ENCODE assay signal across 8 cellular contexts in the genomic region with DNA sequence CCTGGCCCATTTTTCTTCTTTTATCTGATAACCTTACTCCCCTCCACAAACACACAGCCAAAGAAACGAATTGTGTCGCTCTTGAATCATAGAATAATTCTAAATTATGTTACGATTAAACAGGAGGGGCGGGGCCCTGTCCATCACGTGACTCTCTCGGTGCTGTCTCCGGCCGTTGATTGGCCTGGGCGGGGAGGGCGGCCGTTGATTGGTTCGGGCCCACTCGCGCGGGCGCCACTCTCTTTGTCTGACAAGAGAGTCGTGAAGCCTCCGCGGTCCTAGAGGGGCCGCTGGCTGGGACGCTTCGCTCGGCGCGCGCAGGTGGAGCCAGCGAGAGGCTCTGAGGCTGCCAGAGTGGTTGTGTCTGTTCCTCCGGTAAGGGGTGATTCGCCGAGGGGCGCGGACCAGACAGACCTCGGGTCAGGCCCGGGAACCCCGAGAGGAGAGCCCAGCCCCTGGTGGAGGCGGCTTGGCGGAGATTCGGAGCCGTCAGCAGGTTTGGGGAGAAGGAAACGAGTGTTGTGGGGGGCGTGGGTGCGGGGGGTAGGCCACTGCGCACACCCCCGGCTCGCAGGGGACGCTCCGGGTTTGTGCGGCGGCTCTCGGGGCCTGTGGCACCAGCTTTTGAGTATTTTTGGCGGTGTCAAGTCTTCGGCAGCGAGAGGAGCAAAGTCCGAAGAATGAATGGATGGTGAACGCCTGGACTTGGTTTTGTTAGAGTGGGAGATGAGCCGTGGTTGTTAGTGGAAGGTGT. TPM values are rescaled to one million over a fixed set of nuclear protein-coding genes. Genes with fewer than 3 reads are reported as not detected.
DNase-seq lines count a peak whose midpoint lies in the region; ATAC-seq and TF ChIP-seq lines count a peak whose summit lies in the region.

A gene (plus strand): TSS at position 330 of the 754 bp plus-strand sequence. CDS start 3,567 bp downstream, outside the sequence.

- H3K36me3 Mint-ChIP-seq in activated T-cell treated with anti-CD3 and anti-CD28 coated beads, Interleukin-2, amount 50 U/mL, for 4 hours (ENCODE audit: insufficient read depth): peaks cover 4% of the 10 kb centered on the region

- H3K4me3 Mint-ChIP-seq in activated T-cell treated with anti-CD3 and anti-CD28 coated beads, Interleukin-2, amount 50 U/mL, for 4 hours: peak within 1 kb of the TSS; percentile 96

- intact Hi-C loops in Panc1 (cut with micrococcal nuclease; ENCODE audit: unreplicated experiment): no loop called here

- H3K27ac ChIP-seq in Panc1 (ENCODE audit: low read length) (peak within 1 kb of the TSS; percentile 94), esophagus (ENCODE audit: low read depth in 2 of 2, low read length in 1 of 2) (peak within 1 kb of the TSS; percentile 74 to 87)

- DNase-seq in DMS53 (lab: John Stamatoyannopoulos, UW) (peak; percentile 100), KG1 (lab: John Stamatoyannopoulos, UW) (peak; percentile 37), Panc1 (ENCODE audit: low read depth, low spot score) (peak; percentile 88)
- DNase-seq in activated T-cell treated with anti-CD3 and anti-CD28 coated beads, Interleukin-2, amount 50 U/mL, for 4 hours: peak; percentile 97
- peak; percentile 94 to 96 for DNase-seq in stimulated activated CD8-positive, alpha-beta memory T cell treated with anti-CD3 and anti-CD28 coated beads, Interleukin-7, amount 100 ng/mL, for 1 hour (ENCODE audit: low read depth in 2 of 2)

- H3K4me1 ChIP-seq in Panc1 (ENCODE audit: control insufficient read depth, insufficient read depth, low read length) (peaks cover 6% of the 10 kb centered on the region), esophagus (ENCODE audit: control insufficient read depth in 2 of 2, insufficient read depth in 2 of 2, low read length in 1 of 2) (peaks cover 0 to 5% of the 10 kb centered on the region in 2 donors), mucosa of stomach (ENCODE audit: control insufficient read depth, insufficient read depth, low read length) (peaks cover 8% of the 10 kb centered on the region)

- in situ Hi-C loops in Panc1 (cut with HindIII; ENCODE audit: low pct_unique_long_range_greater_than_20kb, low sequenced_read_pairs): no loop called here

- CTCF ChIA-PET in Panc1 (lab: Charles Lee): no interaction called here

- peak within 1 kb of the TSS; percentile 81 for H3K9ac ChIP-seq in mucosa of stomach (ENCODE audit: low read length)

- no peak for TF ChIP-seq CTCF in Panc1 (IDR thresholded peaks at IDR 0.05)

- no TSS peak for BruUV-seq in Panc1 (replicated peaks; lab: Mats Ljungman, UMichigan)

- peak; percentile 93 for ATAC-seq in GM21723 (IDR thresholded peaks at IDR 0.05; ENCODE audit: unreplicated experiment)
- peak; percentile 97 for ATAC-seq in Panc1
- peak; percentile 99 for ATAC-seq in activated T-cell treated with anti-CD3 and anti-CD28 coated beads, Interleukin-2, amount 50 U/mL, for 4 hours

- POLR2A ChIA-PET in Panc1 (lab: Charles Lee): interaction anchor here (0.7 kb wide), 1 partner anchor 345 kb away, joined by 3 read pairs; no protein-coding TSS in a partner anchor

- H3K4me3 ChIP-seq in Panc1 (ENCODE audit: low read depth in 2 of 2, low read length in 2 of 2) (peak within 1 kb of the TSS; percentile 93 to 97), esophagus (ENCODE audit: low read depth in 1 of 2, low read length in 2 of 2) (peak within 1 kb of the TSS; percentile 78 to 87), mucosa of stomach (ENCODE audit: low read length) (peak within 1 kb of the TSS; percentile 91)

- H3K4me1 Mint-ChIP-seq in activated T-cell treated with anti-CD3 and anti-CD28 coated beads, Interleukin-2, amount 50 U/mL, for 4 hours (ENCODE audit: low read depth): peaks cover 20% of the 10 kb centered on the region

- H3K36me3 ChIP-seq in Panc1 (ENCODE audit: control insufficient read depth, insufficient read depth, low read length) (peaks cover 4% of the 10 kb centered on the region; the same call in 1 of the 2 replicates), esophagus (ENCODE audit: control insufficient read depth in 2 of 2, insufficient read depth in 2 of 2, low read length in 1 of 2) (peaks cover 0 to 4% of the 10 kb centered on the region in 2 donors), mucosa of stomach (ENCODE audit: control insufficient read depth, insufficient read depth, low read length) (no peaks in the 10 kb centered on the region)

- H3K9me3 ChIP-seq in Panc1 (ENCODE audit: control insufficient read depth, insufficient read depth, low read depth, low read length) (no peaks in the 10 kb centered on the region), esophagus (ENCODE audit: control insufficient read depth in 2 of 2, insufficient read depth in 1 of 2, low read depth in 1 of 2, low read length in 1 of 2) (no peaks in the 10 kb centered on the region), mucosa of stomach (ENCODE audit: control insufficient read depth, low read length) (no peaks in the 10 kb centered on the region)

- H3K27me3 Mint-ChIP-seq in activated T-cell treated with anti-CD3 and anti-CD28 coated beads, Interleukin-2, amount 50 U/mL, for 4 hours (ENCODE audit: low read depth): no peaks in the 10 kb centered on the region

- no peaks in the 10 kb centered on the region for H3K9me3 Mint-ChIP-seq in activated T-cell treated with anti-CD3 and anti-CD28 coated beads, Interleukin-2, amount 50 U/mL, for 4 hours

- 0% methylated on average over 55 to 56 of the region's 56 CpGs for WGBS in esophagus, 2 donors

- H3K27me3 ChIP-seq in Panc1 (ENCODE audit: control insufficient read depth, insufficient read depth, low read length): no peaks in the 10 kb centered on the region
- H3K27me3 ChIP-seq in esophagus (ENCODE audit: control insufficient read depth in 1 of 2, insufficient read depth in 2 of 2, low read length in 2 of 2): no peaks in the 10 kb centered on the region
- no peaks in the 10 kb centered on the region for H3K27me3 ChIP-seq in mucosa of stomach (ENCODE audit: control insufficient read depth, insufficient read depth, low read length)

RNA-seq across cellular contexts. Expression of the gene that starts here (rescaled TPM):
- total RNA-seq in Panc1 (2021; ENCODE audit: unreplicated experiment): 15.1 TPM
- polyA plus RNA-seq in Panc1 (2012; ENCODE audit: insufficient read length): 7.2 TPM
- total RNA-seq in activated T-cell treated with anti-CD3 and anti-CD28 coated beads, Interleukin-2, amount 50 U/mL, for 4 hours: 1 to 10 TPM; 5.4 to 9.4 (median 7.1) TPM
- polyA plus RNA-seq in esophagus: 10 to 100 TPM in 1 of 2 donors, 1 to 10 TPM in 1; 4.7 to 11.3 TPM

Comparison
In these comparisons a context has a peak if more than half of its experiments do, and no peak if none do; other contexts are left out.
1. Peak in every context shown above with its lines: DNase-seq, ATAC-seq, H3K4me3 ChIP-seq and H3K27ac ChIP-seq.
2. DNase-seq: peak in every context shown above with its lines; median percentile 100 in DMS53; 97 in activated T-cell treated with anti-CD3 and anti-CD28 coated beads, Interleukin-2, amount 50 U/mL, for 4 hours; 95 in stimulated activated CD8-positive, alpha-beta memory T cell treated with anti-CD3 and anti-CD28 coated beads, Interleukin-7, amount 100 ng/mL, for 1 hour; 88 in Panc1; 37 in KG1.